Comparison of ENCODE assay signal across 19 cellular contexts in the genomic region with DNA sequence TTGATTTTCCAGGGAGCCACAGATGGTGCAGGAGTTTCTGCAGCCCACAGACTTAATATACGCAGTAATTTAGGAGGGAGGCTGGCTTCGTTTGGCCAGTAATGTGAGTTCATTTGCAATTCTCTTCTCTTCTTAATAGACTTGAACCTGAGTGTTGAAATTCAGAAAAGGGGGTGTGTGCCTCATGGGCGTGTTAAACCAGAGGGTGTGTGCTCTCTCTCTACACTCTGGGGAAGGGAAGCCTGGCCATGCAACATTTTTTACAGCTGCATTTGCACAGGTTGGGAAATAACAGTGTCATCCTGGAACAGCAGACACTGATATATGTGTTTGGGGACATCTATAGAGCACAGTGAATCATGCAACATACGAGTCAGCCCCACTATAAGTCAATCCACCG.
DNase-seq lines count a peak whose midpoint lies in the region; ATAC-seq, FAIRE-seq and TF ChIP-seq lines count a peak whose summit lies in the region.
"Had no signal": no experiment of that assay in that cellular context is flagged by ENCODE, and none has a peak within 500 bp of the region (broad histone marks: within the 10 kb centered on the region; RNA-seq: fewer than 3 reads in every experiment).

No MANE protein-coding gene starts in this region.

- no peak overlapping the region for H2BK15ac ChIP-seq in IMR-90 (ENCODE audit: low read depth, low read length)

- TF ChIP-seq POLR2A in IMR-90 (IDR thresholded peaks at IDR 0.05; ENCODE audit: low read depth, low read length) (no peak), GM12878 (IDR thresholded peaks at IDR 0.05; ENCODE audit: low read depth, low read length) (no peak), tibial nerve (IDR thresholded peaks at IDR 0.05) (no peak)

- no peaks in the 10 kb centered on the region for H3K36me3 Mint-ChIP-seq in neural progenitor cell
- H3K36me3 Mint-ChIP-seq: CD4-positive, alpha-beta memory T cell had no signal

- H3K4ac ChIP-seq in IMR-90 (ENCODE audit: low read depth, low read length) = no peak overlapping the region

- no peaks in the 10 kb centered on the region for H3F3A ChIP-seq in neural progenitor cell (ENCODE audit: low read depth)

- no peaks in the 10 kb centered on the region for H3K79me2 ChIP-seq in GM12878 (ENCODE audit: control insufficient read depth, insufficient read depth, low read length)
- no peaks in the 10 kb centered on the region for H3K79me2 ChIP-seq in neural progenitor cell (ENCODE audit: low read depth)

- H2AK5ac ChIP-seq in IMR-90 (ENCODE audit: low read depth, low read length) = no peak overlapping the region

- CTCF ChIA-PET in IMR-90 (lab: Yijun Ruan, JAX) = no interaction called here
- CTCF ChIA-PET in GM12878 (lab: Yijun Ruan, JAX) = interaction anchor here (0.6 kb wide), 1 partner anchor 24 kb away, joined by 3 read pairs; no protein-coding TSS in a partner anchor

- H3K4me1 Mint-ChIP-seq in neural progenitor cell = peaks cover 19% of the 10 kb centered on the region
- H3K4me1 Mint-ChIP-seq: CD4-positive, alpha-beta memory T cell had no signal

- no peak overlapping the region for H4K5ac ChIP-seq in IMR-90 (ENCODE audit: low read depth, low read length)

- H3K9me3 ChIP-seq in IMR-90 (ENCODE audit: control insufficient read depth, insufficient read depth, low read length) (no peaks in the 10 kb centered on the region), GM12878 (replicated peaks; ENCODE audit: control insufficient read depth, insufficient read depth, low read length) (no peaks in the 10 kb centered on the region), neural progenitor cell (ENCODE audit: low read depth) (no peaks in the 10 kb centered on the region), tibial nerve (no peaks in the 10 kb centered on the region)
- H3K9me3 ChIP-seq: A549, BE2C had no signal

- peaks cover 4% of the 10 kb centered on the region for H3K27me3 Mint-ChIP-seq in neural progenitor cell (ENCODE audit: insufficient read depth, low read depth)

- dilution Hi-C loops in IMR-90 (cut with HindIII; ENCODE audit: low sequenced_read_pairs, unreplicated experiment) = no loop called here

- no peak overlapping the region for H2AK9ac ChIP-seq in IMR-90 (replicated peaks; ENCODE audit: low read depth, low read length, poor library complexity)

- H2BK20ac ChIP-seq in IMR-90 (ENCODE audit: low read depth, low read length) = no peak overlapping the region

- H3K36me3 ChIP-seq in IMR-90 (ENCODE audit: control insufficient read depth, insufficient read depth, low read length) (no peaks in the 10 kb centered on the region), GM12878 (ENCODE audit: control insufficient read depth in 2 of 2, insufficient read depth in 2 of 2, low read length in 1 of 2) (no peaks in the 10 kb centered on the region), neural progenitor cell (no peaks in the 10 kb centered on the region), tibial nerve (no peaks in the 10 kb centered on the region)
- H3K36me3 ChIP-seq: BE2C had no signal

- in situ Hi-C loops in IMR-90 (cut with MboI; ENCODE audit: low sequenced_read_pairs) = no loop called here
- in situ Hi-C loops in GM12878 (cut with MboI) = no loop called here

- POLR2A ChIA-PET in IMR-90 (lab: Charles Lee; ENCODE audit: unreplicated experiment) (no interaction called here), GM12878 (lab: Charles Lee) (no interaction called here)

- H3K9ac ChIP-seq in IMR-90 (ENCODE audit: low read depth, low read length) (no peak overlapping the region), GM12878 (ENCODE audit: control insufficient read depth, insufficient read depth, low read length) (no peak overlapping the region), neural progenitor cell (no peak overlapping the region)

- H3K27ac Mint-ChIP-seq in neural progenitor cell = peak overlapping the region; percentile 40
- H3K27ac Mint-ChIP-seq: CD4-positive, alpha-beta memory T cell; HFFc6 had no signal

- BruUV-seq in IMR-90 (replicated peaks; lab: Mats Ljungman, UMichigan) = no TSS peak
- no TSS peak for BruUV-seq in GM12878 (replicated peaks; lab: Mats Ljungman, UMichigan)

- H3K27me3 ChIP-seq in IMR-90 (ENCODE audit: control insufficient read depth, insufficient read depth, low read length) (no peaks in the 10 kb centered on the region), GM12878 (replicated peaks in 1 of 2; ENCODE audit: control insufficient read depth in 2 of 2, insufficient read depth in 2 of 2, low read length in 1 of 2) (0 out of 4 replicates have a peak, but pooled peaks cover 0 to 3% of the 10 kb centered on the region in 2 experiments), neural progenitor cell (no peaks in the 10 kb centered on the region), tibial nerve (no peaks in the 10 kb centered on the region)
- H3K27me3 ChIP-seq: BE2C had no signal

- TF ChIP-seq RAD21 in IMR-90 (IDR thresholded peaks at IDR 0.05; ENCODE audit: low read length) (no peak), GM12878 (IDR thresholded peaks at IDR 0.05; ENCODE audit: insufficient read depth, low read depth, low read length) (no peak)

- no peak overlapping the region for H3K23ac ChIP-seq in IMR-90 (ENCODE audit: low read depth, low read length)

- no peak overlapping the region for H2AFZ ChIP-seq in IMR-90 (replicated peaks; ENCODE audit: low read length, poor library complexity)
- H2AFZ ChIP-seq in GM12878 (ENCODE audit: control insufficient read depth, low read depth, low read length) = no peak overlapping the region
- H2AFZ ChIP-seq in neural progenitor cell (replicated peaks) = no peak overlapping the region

- no peak overlapping the region for H3K56ac ChIP-seq in IMR-90 (ENCODE audit: extremely low read depth, insufficient read depth, low read length)

- H3K4me3 ChIP-seq in IMR-90 (ENCODE audit: insufficient read depth, low read depth, low read length) (no peak overlapping the region), GM12878 (no peak overlapping the region), neural progenitor cell (no peak overlapping the region), tibial nerve (no peak overlapping the region)
- H3K4me3 ChIP-seq: A549, K562 had no signal

- SMC1A ChIA-PET in GM12878 (lab: Charles Lee; ENCODE audit: uncharacterized antibody, unreplicated experiment) = no interaction called here

- no CpG with 5 or more reads among the region's 5 CpGs for WGBS in IMR-90 (ENCODE audit: extremely low coverage in 2 of 2, insufficient read length in 1 of 2), 2 experiments
- 32% methylated on average over 5 of the region's 5 CpGs for WGBS in GM12878 (ENCODE audit: insufficient coverage, insufficient replicate concordance, low lambda C conversion rate, missing lambda C conversion rate)
- WGBS in tibial nerve, 2 donors = 62 to 63% methylated on average over 5 of the region's 5 CpGs

- H3K18ac ChIP-seq in IMR-90 (ENCODE audit: low read depth, low read length) = no peak overlapping the region

- no peaks in the 10 kb centered on the region; the same call in 1 of the 2 replicates for H3K4me1 ChIP-seq in IMR-90 (ENCODE audit: control insufficient read depth, insufficient read depth, low read length)
- no peaks in the 10 kb centered on the region; the same call in 1 of the 2 replicates for H3K4me1 ChIP-seq in GM12878 (ENCODE audit: control insufficient read depth, insufficient read depth, low read length)
- H3K4me1 ChIP-seq in neural progenitor cell = no peaks in the 10 kb centered on the region
- H3K4me1 ChIP-seq in tibial nerve = no peaks in the 10 kb centered on the region
- H3K4me1 ChIP-seq: A549 had no signal

- H3K4me2 ChIP-seq in IMR-90 (ENCODE audit: low read depth, low read length) = no peak overlapping the region
- peak overlapping the region; percentile 19 for H3K4me2 ChIP-seq in GM12878 (ENCODE audit: control insufficient read depth, insufficient read depth)
- H3K4me2 ChIP-seq in neural progenitor cell = no peak overlapping the region
- H3K4me2 ChIP-seq: A549 had no signal

- no peak overlapping the region for H2BK5ac ChIP-seq in IMR-90 (ENCODE audit: low read depth, low read length, poor library complexity, severe bottlenecking)

- no peak overlapping the region for H3K4me3 Mint-ChIP-seq in neural progenitor cell
- H3K4me3 Mint-ChIP-seq: CD4-positive, alpha-beta memory T cell; HFFc6 had no signal

- no peaks in the 10 kb centered on the region for H3K9me1 ChIP-seq in IMR-90 (ENCODE audit: insufficient read depth, low read length)

- no peak overlapping the region for H3K14ac ChIP-seq in IMR-90 (replicated peaks; ENCODE audit: low read depth, low read length)

- FAIRE-seq in GM12878 (lab: Jason Lieb, UNC) = no peak
- FAIRE-seq: A549, GM12891, HepG2, HTR-8/SVneo, K562 had no signal

- intact Hi-C loops in IMR-90 (cut with micrococcal nuclease) = no loop called here
- intact Hi-C loops in GM12878 (cut with micrococcal nuclease; ENCODE audit: unreplicated experiment) = no loop called here

- ATAC-seq in IMR-90 (ENCODE audit: low read depth) (peak; percentile 17; the same call in 1 of the 2 replicates), GM12878 (no peak)
- ATAC-seq: A549, HepG2, K562 had no signal

- no peaks in the 10 kb centered on the region for H3K79me1 ChIP-seq in IMR-90 (ENCODE audit: low read depth in 1 of 2, low read length in 2 of 2)

- H2BK120ac ChIP-seq in IMR-90 (ENCODE audit: low read depth, low read length) = no peak overlapping the region

- TF ChIP-seq CTCF in IMR-90 (conservative IDR thresholded peaks at IDR 0.05; ENCODE audit: low read depth, low read length) (no peak), GM12878 (IDR thresholded peaks at IDR 0.05 in 2 of 3, conservative IDR thresholded peaks at IDR 0.05 in 1 of 3; ENCODE audit: control insufficient read depth in 2 of 3, extremely low read depth in 1 of 3, insufficient read depth in 1 of 3, low read depth in 3 of 3, low read length in 3 of 3) (no peak), neural progenitor cell (IDR thresholded peaks at IDR 0.05) (no peak), tibial nerve (IDR thresholded peaks at IDR 0.05) (no peak)

- H3K27ac ChIP-seq in IMR-90 (ENCODE audit: insufficient read depth, low read length) (no peak overlapping the region), GM12878 (ENCODE audit: control insufficient read depth, insufficient read depth) (no peak overlapping the region), neural progenitor cell (no peak overlapping the region), tibial nerve (no peak overlapping the region)
- H3K27ac ChIP-seq: A549, C4-2B had no signal

- no peaks in the 10 kb centered on the region for H3K9me3 Mint-ChIP-seq in neural progenitor cell
- H3K9me3 Mint-ChIP-seq: CD4-positive, alpha-beta memory T cell; HFFc6 had no signal

- TF ChIP-seq EP300 in GM12878 (IDR thresholded peaks at IDR 0.05; ENCODE audit: borderline replicate concordance in 1 of 2, control insufficient read depth in 1 of 2, low read depth in 2 of 2, low read length in 2 of 2) (no peak), tibial nerve (IDR thresholded peaks at IDR 0.05) (no peak)

- RAD21 ChIA-PET in GM12878 (lab: Charles Lee; ENCODE audit: unreplicated experiment) = no interaction called here

- H4K8ac ChIP-seq in IMR-90 (ENCODE audit: low read depth in 2 of 2, low read length in 2 of 2) = no peak overlapping the region

- no peaks in the 10 kb centered on the region for H4K20me1 ChIP-seq in IMR-90 (ENCODE audit: insufficient read depth, low read length)
- H4K20me1 ChIP-seq in GM12878 (ENCODE audit: control insufficient read depth, insufficient read depth) = no peaks in the 10 kb centered on the region
- H4K20me1 ChIP-seq in neural progenitor cell (ENCODE audit: low read depth) = no peaks in the 10 kb centered on the region

- no peak overlapping the region for H4K91ac ChIP-seq in IMR-90 (ENCODE audit: insufficient read depth, low read depth, low read length)

- DNase-seq in IMR-90 (no peak), NOMO-1 treated with DMSO at 0.1 percent for 48 hours (lab: John Stamatoyannopoulos, UW; ENCODE audit: unreplicated experiment) (peak; percentile 80), GM12878 (ENCODE audit: low read depth, low spot score) (no peak), neural progenitor cell (ENCODE audit: low spot score) (no peak), germinal center (ENCODE audit: low spot score) (no peak), SIG-M5 (lab: John Stamatoyannopoulos, UW) (no peak), tibial nerve (ENCODE audit: low spot score in 2 of 2) (no peak)
- DNase-seq: BE2C; CD4-positive, alpha-beta memory T cell; COR-L47; DMS79; HCEC 1CT; HFFc6 had no signal
